17 cellular contexts compared by ENCODE assay signal in the genomic region with DNA sequence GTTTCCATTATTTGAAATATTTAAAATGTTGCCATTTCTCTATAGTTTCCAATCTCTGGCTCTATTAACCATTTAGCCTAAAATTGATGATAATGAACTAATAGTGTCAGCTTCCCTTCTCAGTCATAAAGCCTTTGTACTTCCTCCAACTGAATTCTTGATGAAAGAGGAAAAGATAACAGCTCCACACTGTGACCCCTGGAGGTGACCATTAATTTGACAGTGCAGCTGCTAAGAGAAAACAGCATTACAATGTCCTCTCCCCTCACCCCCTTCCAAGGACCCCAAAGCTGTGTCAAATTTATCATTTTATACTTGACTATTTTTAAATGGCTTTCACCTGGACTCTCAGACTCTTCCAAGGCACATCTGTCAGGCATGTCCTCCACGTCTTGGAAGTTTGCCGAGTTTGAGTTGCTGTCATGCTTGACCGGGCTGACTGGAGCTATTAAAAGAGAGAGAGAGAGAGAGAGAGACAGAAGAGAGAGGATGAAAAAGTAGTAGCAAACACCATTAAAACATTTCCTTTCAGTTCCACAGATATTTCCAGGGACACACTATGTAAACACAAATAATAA.
DNase-seq lines count a peak whose midpoint lies in the region; ATAC-seq and TF ChIP-seq lines count a peak whose summit lies in the region.
"Had no signal": no experiment of that assay in that cellular context is flagged by ENCODE, and none has a peak within 500 bp of the region (broad histone marks: within the 10 kb centered on the region; RNA-seq: fewer than 3 reads in every experiment).

No MANE protein-coding gene starts in this region.

- DNase-seq in Right ventricle myocardium superior = no peak
- no peak for DNase-seq in cardiac septum (ENCODE audit: low spot score)
- peak; percentile 41 for DNase-seq in NCI-H2171 (lab: John Stamatoyannopoulos, UW)
- peak in 6 of 7 donors; percentile 27 to 64 (median 34) for DNase-seq in adrenal gland
- peak; percentile 88 to 91 for DNase-seq in thyroid gland
- no peak for DNase-seq in GOT3 (lab: John Stamatoyannopoulos, UW)
- DNase-seq: activated naive CD8-positive, alpha-beta T cell treated with anti-CD3 and anti-CD28 coated beads, Interleukin-2, amount 50 U/mL, for 24 hours; activated T-cell treated with anti-CD3 and anti-CD28 coated beads for 4 hours; colonic mucosa; EL; hypothalamus; Karpas-422; upper lobe of right lung had no signal

- TF ChIP-seq POLR2A in adrenal gland (IDR thresholded peaks at IDR 0.05) = no peak
- no peak for TF ChIP-seq POLR2A in thyroid gland (IDR thresholded peaks at IDR 0.05)

- 13 to 22% (median 16%) methylated on average over 3 of the region's 3 CpGs for WGBS in adrenal gland, 4 donors
- WGBS in thyroid gland, 2 donors = 9 to 19% methylated on average over 3 of the region's 3 CpGs

- H3K27ac ChIP-seq in adrenal gland (no peak overlapping the region), thyroid gland (peak overlapping the region in 2 of 3 donors; percentile 15 to 31)
- H3K27ac ChIP-seq: colonic mucosa, parathyroid adenoma, upper lobe of right lung had no signal

- intact Hi-C loops in Right ventricle myocardium superior (cut with DNase I) (no loop called here), cardiac septum (cut with DNase I) (no loop called here), adrenal gland (cut with DNase I) (no loop called here), thyroid gland (cut with DNase I) (no loop called here)

- H3K4me1 ChIP-seq in adrenal gland (replicated peaks in 1 of 2) = no peaks in the 10 kb centered on the region
- H3K4me1 ChIP-seq in thyroid gland = peaks cover 0 to 8% of the 10 kb centered on the region in 2 donors
- H3K4me1 ChIP-seq: colonic mucosa, parathyroid adenoma, upper lobe of right lung had no signal

- ATAC-seq in Right ventricle myocardium superior (ENCODE audit: poor library complexity) (peak; percentile 52), HG02763 (IDR thresholded peaks at IDR 0.05; ENCODE audit: unreplicated experiment) (no peak), HG03378 (IDR thresholded peaks at IDR 0.05; ENCODE audit: unreplicated experiment) (no peak)
- ATAC-seq: activated naive CD8-positive, alpha-beta T cell treated with anti-CD3 and anti-CD28 coated beads, Interleukin-2, amount 50 U/mL, for 24 hours; SK-N-SH treated with all-trans-retinoic acid at 6 μM for 48 hours; upper lobe of right lung had no signal

- H3K4me3 ChIP-seq in adrenal gland (no peak overlapping the region), thyroid gland (replicated peaks in 1 of 3) (no peak overlapping the region)
- H3K4me3 ChIP-seq: colonic mucosa, upper lobe of right lung had no signal

- no peaks in the 10 kb centered on the region for H3K36me3 ChIP-seq in adrenal gland (replicated peaks in 1 of 2)
- H3K36me3 ChIP-seq in thyroid gland = no peaks in the 10 kb centered on the region
- H3K36me3 ChIP-seq: colonic mucosa, upper lobe of right lung had no signal

- H3K9me3 ChIP-seq in adrenal gland (replicated peaks in 1 of 3) (no peaks in the 10 kb centered on the region), thyroid gland (no peaks in the 10 kb centered on the region)
- H3K9me3 ChIP-seq: colonic mucosa, upper lobe of right lung had no signal

- no peak for TF ChIP-seq CTCF in adrenal gland (IDR thresholded peaks at IDR 0.05)
- TF ChIP-seq CTCF in thyroid gland (IDR thresholded peaks at IDR 0.05) = peak in 1 of 6 experiments; percentile 19

- no peaks in the 10 kb centered on the region for H3K27me3 ChIP-seq in adrenal gland
- no peaks in the 10 kb centered on the region for H3K27me3 ChIP-seq in thyroid gland
- H3K27me3 ChIP-seq: colonic mucosa, upper lobe of right lung had no signal

Comparison
In these comparisons a context has a peak if more than half of its experiments do, and no peak if none do; other contexts are left out.
1. DNase-seq: peak in NCI-H2171 (single experiment), adrenal gland (6 of 7) and thyroid gland (2 of 2); none in Right ventricle myocardium superior (single experiment), cardiac septum (single experiment) and GOT3 (single experiment).
2. H3K27ac ChIP-seq: peak in thyroid gland (2 of 3); none in adrenal gland (0 of 5).